ENCODE assay signal across 1 cellular context in genomic region chr2:113756088-113757058, GRCh38.
TF ChIP-seq lines count a peak whose summit lies in the region.

SLC35F5 (minus strand) TSS chr2:113756642; CDS start chr2:113756409, 233 bp downstream.

TF ChIP-seq in HepG2, 621 proteins besides CTCF, POLR2A, EP300 and RAD21 (continued from another document and continues in another):
- TF ChIP-seq NFE2 (CRISPR knock-in tag; IDR thresholded peaks at IDR 0.05) (0 out of 2 replicates have a peak, but pooled peaks have one; percentile 28), E2F2 (CRISPR knock-in tag; IDR thresholded peaks at IDR 0.05; ENCODE audit: borderline replicate concordance) (peak; percentile 78; the same call in 1 of the 2 replicates), RBM22 (optimal IDR thresholded peaks at IDR 0.05; ENCODE audit: low read length) (no peak), RBAK (CRISPR knock-in tag; IDR thresholded peaks at IDR 0.05) (0 out of 2 replicates have a peak, but pooled peaks have one; percentile 31), ZHX1 (CRISPR knock-in tag; IDR thresholded peaks at IDR 0.05; ENCODE audit: low read depth) (peak; percentile 87; the same call in 1 of the 2 replicates), SIX4 (CRISPR knock-in tag; IDR thresholded peaks at IDR 0.05) (no peak; the same call in 1 of the 2 replicates), RARA (CRISPR knock-in tag; IDR thresholded peaks at IDR 0.05) (peak; percentile 41; the same call in 1 of the 2 replicates), MEF2D (CRISPR knock-in tag; IDR thresholded peaks at IDR 0.05) (peak; percentile 77), MNT (IDR thresholded peaks at IDR 0.05) (peak; percentile 45), ZNF224 (CRISPR knock-in tag; IDR thresholded peaks at IDR 0.05) (peak; percentile 84), PREB (CRISPR knock-in tag; IDR thresholded peaks at IDR 0.05) (no peak), ZNF780A (CRISPR knock-in tag; IDR thresholded peaks at IDR 0.05) (peak; percentile 96), ZNF124 (CRISPR knock-in tag; IDR thresholded peaks at IDR 0.05) (peak; percentile 77; the same call in 1 of the 2 replicates), ZNF451 (CRISPR knock-in tag; IDR thresholded peaks at IDR 0.05) (peak; percentile 99), TEAD3 (CRISPR knock-in tag; optimal IDR thresholded peaks at IDR 0.05; ENCODE audit: borderline replicate concordance) (peak; percentile 45), ZNF615 (CRISPR knock-in tag; IDR thresholded peaks at IDR 0.05; ENCODE audit: borderline replicate concordance) (no peak), ZNF788 (CRISPR knock-in tag; IDR thresholded peaks at IDR 0.05; ENCODE audit: borderline replicate concordance) (peak; percentile 98), NRL (CRISPR knock-in tag; IDR thresholded peaks at IDR 0.05; ENCODE audit: borderline replicate concordance) (peak; percentile 95), ZSCAN31 (CRISPR knock-in tag; IDR thresholded peaks at IDR 0.05; ENCODE audit: low read depth) (peak; percentile 98), IRF2 (CRISPR knock-in tag; IDR thresholded peaks at IDR 0.05) (peak; percentile 86), ZNF530 (CRISPR knock-in tag; IDR thresholded peaks at IDR 0.05; ENCODE audit: low read depth) (0 out of 2 replicates have a peak, but pooled peaks have one; percentile 17), CSRNP1 (CRISPR knock-in tag; IDR thresholded peaks at IDR 0.05) (0 out of 2 replicates have a peak, but pooled peaks have one; percentile 65), SOX5 (CRISPR knock-in tag; IDR thresholded peaks at IDR 0.05; ENCODE audit: borderline replicate concordance) (peak; percentile 48), KMT2B (CRISPR knock-in tag; IDR thresholded peaks at IDR 0.05) (peak; percentile 97), ZNF607 (CRISPR knock-in tag; IDR thresholded peaks at IDR 0.05; ENCODE audit: borderline replicate concordance) (peak; percentile 88), MTF1 (CRISPR knock-in tag; IDR thresholded peaks at IDR 0.05) (peak; percentile 86; the same call in 1 of the 2 replicates)
- TF ChIP-seq, protein P1, sequence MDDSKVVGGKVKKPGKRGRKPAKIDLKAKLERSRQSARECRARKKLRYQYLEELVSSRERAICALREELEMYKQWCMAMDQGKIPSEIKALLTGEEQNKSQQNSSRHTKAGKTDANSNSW (CRISPR knock-in tag; IDR thresholded peaks at IDR 0.05; ENCODE audit: borderline replicate concordance), result peak; percentile 96; the same call in 1 of the 2 replicates
- TF ChIP-seq, protein P2, sequence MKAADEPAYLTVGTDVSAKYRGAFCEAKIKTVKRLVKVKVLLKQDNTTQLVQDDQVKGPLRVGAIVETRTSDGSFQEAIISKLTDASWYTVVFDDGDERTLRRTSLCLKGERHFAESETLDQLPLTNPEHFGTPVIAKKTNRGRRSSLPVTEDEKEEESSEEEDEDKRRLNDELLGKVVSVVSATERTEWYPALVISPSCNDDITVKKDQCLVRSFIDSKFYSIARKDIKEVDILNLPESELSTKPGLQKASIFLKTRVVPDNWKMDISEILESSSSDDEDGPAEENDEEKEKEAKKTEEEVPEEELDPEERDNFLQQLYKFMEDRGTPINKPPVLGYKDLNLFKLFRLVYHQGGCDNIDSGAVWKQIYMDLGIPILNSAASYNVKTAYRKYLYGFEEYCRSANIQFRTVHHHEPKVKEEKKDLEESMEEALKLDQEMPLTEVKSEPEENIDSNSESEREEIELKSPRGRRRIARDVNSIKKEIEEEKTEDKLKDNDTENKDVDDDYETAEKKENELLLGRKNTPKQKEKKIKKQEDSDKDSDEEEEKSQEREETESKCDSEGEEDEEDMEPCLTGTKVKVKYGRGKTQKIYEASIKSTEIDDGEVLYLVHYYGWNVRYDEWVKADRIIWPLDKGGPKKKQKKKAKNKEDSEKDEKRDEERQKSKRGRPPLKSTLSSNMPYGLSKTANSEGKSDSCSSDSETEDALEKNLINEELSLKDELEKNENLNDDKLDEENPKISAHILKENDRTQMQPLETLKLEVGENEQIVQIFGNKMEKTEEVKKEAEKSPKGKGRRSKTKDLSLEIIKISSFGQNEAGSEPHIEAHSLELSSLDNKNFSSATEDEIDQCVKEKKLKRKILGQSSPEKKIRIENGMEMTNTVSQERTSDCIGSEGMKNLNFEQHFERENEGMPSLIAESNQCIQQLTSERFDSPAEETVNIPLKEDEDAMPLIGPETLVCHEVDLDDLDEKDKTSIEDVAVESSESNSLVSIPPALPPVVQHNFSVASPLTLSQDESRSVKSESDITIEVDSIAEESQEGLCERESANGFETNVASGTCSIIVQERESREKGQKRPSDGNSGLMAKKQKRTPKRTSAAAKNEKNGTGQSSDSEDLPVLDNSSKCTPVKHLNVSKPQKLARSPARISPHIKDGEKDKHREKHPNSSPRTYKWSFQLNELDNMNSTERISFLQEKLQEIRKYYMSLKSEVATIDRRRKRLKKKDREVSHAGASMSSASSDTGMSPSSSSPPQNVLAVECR (CRISPR knock-in tag; IDR thresholded peaks at IDR 0.05; ENCODE audit: borderline replicate concordance), result peak; percentile 99
- TF ChIP-seq, protein P3, sequence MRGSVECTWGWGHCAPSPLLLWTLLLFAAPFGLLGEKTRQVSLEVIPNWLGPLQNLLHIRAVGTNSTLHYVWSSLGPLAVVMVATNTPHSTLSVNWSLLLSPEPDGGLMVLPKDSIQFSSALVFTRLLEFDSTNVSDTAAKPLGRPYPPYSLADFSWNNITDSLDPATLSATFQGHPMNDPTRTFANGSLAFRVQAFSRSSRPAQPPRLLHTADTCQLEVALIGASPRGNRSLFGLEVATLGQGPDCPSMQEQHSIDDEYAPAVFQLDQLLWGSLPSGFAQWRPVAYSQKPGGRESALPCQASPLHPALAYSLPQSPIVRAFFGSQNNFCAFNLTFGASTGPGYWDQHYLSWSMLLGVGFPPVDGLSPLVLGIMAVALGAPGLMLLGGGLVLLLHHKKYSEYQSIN (CRISPR knock-in tag; IDR thresholded peaks at IDR 0.05; ENCODE audit: borderline replicate concordance), result 0 out of 2 replicates have a peak, but pooled peaks have one; percentile 60
- TF ChIP-seq, protein P4, sequence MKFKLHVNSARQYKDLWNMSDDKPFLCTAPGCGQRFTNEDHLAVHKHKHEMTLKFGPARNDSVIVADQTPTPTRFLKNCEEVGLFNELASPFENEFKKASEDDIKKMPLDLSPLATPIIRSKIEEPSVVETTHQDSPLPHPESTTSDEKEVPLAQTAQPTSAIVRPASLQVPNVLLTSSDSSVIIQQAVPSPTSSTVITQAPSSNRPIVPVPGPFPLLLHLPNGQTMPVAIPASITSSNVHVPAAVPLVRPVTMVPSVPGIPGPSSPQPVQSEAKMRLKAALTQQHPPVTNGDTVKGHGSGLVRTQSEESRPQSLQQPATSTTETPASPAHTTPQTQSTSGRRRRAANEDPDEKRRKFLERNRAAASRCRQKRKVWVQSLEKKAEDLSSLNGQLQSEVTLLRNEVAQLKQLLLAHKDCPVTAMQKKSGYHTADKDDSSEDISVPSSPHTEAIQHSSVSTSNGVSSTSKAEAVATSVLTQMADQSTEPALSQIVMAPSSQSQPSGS (CRISPR knock-in tag; IDR thresholded peaks at IDR 0.05), result peak; percentile 94
- TF ChIP-seq, protein P5, sequence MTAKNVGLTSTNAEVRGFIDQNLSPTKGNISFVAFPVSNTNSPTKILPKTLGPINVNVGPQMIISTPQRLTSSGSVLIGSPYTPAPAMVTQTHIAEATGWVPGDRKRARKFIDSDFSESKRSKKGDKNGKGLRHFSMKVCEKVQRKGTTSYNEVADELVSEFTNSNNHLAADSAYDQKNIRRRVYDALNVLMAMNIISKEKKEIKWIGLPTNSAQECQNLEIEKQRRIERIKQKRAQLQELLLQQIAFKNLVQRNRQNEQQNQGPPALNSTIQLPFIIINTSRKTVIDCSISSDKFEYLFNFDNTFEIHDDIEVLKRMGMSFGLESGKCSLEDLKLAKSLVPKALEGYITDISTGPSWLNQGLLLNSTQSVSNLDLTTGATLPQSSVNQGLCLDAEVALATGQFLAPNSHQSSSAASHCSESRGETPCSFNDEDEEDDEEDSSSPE (CRISPR knock-in tag; IDR thresholded peaks at IDR 0.05), result peak; percentile 90
- TF ChIP-seq, protein P6, sequence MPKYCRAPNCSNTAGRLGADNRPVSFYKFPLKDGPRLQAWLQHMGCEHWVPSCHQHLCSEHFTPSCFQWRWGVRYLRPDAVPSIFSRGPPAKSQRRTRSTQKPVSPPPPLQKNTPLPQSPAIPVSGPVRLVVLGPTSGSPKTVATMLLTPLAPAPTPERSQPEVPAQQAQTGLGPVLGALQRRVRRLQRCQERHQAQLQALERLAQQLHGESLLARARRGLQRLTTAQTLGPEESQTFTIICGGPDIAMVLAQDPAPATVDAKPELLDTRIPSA (CRISPR knock-in tag; IDR thresholded peaks at IDR 0.05; ENCODE audit: borderline replicate concordance), result peak; percentile 98
- TF ChIP-seq, protein P7, sequence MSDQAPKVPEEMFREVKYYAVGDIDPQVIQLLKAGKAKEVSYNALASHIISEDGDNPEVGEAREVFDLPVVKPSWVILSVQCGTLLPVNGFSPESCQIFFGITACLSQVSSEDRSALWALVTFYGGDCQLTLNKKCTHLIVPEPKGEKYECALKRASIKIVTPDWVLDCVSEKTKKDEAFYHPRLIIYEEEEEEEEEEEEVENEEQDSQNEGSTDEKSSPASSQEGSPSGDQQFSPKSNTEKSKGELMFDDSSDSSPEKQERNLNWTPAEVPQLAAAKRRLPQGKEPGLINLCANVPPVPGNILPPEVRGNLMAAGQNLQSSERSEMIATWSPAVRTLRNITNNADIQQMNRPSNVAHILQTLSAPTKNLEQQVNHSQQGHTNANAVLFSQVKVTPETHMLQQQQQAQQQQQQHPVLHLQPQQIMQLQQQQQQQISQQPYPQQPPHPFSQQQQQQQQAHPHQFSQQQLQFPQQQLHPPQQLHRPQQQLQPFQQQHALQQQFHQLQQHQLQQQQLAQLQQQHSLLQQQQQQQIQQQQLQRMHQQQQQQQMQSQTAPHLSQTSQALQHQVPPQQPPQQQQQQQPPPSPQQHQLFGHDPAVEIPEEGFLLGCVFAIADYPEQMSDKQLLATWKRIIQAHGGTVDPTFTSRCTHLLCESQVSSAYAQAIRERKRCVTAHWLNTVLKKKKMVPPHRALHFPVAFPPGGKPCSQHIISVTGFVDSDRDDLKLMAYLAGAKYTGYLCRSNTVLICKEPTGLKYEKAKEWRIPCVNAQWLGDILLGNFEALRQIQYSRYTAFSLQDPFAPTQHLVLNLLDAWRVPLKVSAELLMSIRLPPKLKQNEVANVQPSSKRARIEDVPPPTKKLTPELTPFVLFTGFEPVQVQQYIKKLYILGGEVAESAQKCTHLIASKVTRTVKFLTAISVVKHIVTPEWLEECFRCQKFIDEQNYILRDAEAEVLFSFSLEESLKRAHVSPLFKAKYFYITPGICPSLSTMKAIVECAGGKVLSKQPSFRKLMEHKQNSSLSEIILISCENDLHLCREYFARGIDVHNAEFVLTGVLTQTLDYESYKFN (CRISPR knock-in tag; conservative IDR thresholded peaks at IDR 0.05), result peak; percentile 63
